In genomic region chr5:44619875-44620610, GRCh38 we compare ENCODE assay signal across 28 cellular contexts.
"Had no signal": no experiment of that assay in that cellular context is flagged by ENCODE, and none has a peak within 500 bp of the region (broad histone marks: within the 10 kb centered on the region; RNA-seq: fewer than 3 reads in every experiment).

No MANE protein-coding gene starts in this region.

- H3K36me3 ChIP-seq: heart left ventricle, suprapubic skin, tibial artery, upper lobe of right lung had no signal

- H3K27ac ChIP-seq: heart left ventricle, parathyroid adenoma, psoas muscle, suprapubic skin, tibial artery, upper lobe of right lung had no signal

- H3K27me3 Mint-ChIP-seq: activated CD4-positive, alpha-beta memory T cell treated with anti-CD3 and anti-CD28 coated beads, Interleukin-2, amount 10 ng/mL, durations not matched to agents 7 days and 5 days; activated CD4-positive, alpha-beta T cell treated with anti-CD3 and anti-CD28 coated beads, Interleukin-2, amount 10 ng/mL, durations not matched to agents 7 days and 5 days; activated T-helper 17 cell treated with anti-CD3 and anti-CD28 coated beads, Interleukin-2, amount 50 U/mL, for 72 hours; central memory CD8-positive, alpha-beta T cell; dendritic cell treated with granulocyte-macrophage colony-stimulating factor and Interleukin-4, amounts not matched to agents 40 ng/mL and 50 ng/mL, for 4 days; memory B cell; stimulated activated naive B cell treated with anti-CD40 and anti-IgM and Interleukin-4, amounts not matched to agents 10 μg/mL and 1 μg/mL and 100 μg/mL, for 72 hours had no signal

- H3K4me3 ChIP-seq: heart left ventricle, psoas muscle, suprapubic skin, tibial artery, upper lobe of right lung had no signal

- H3K4me1 Mint-ChIP-seq: activated CD4-positive, alpha-beta memory T cell treated with anti-CD3 and anti-CD28 coated beads, Interleukin-2, amount 10 ng/mL, durations not matched to agents 7 days and 5 days; activated CD4-positive, alpha-beta T cell treated with anti-CD3 and anti-CD28 coated beads, Interleukin-2, amount 10 ng/mL, durations not matched to agents 7 days and 5 days; activated T-helper 17 cell treated with anti-CD3 and anti-CD28 coated beads, Interleukin-2, amount 50 U/mL, for 72 hours; central memory CD8-positive, alpha-beta T cell; immature natural killer cell; memory B cell; naive thymus-derived CD8-positive, alpha-beta T cell; neural crest cell; stimulated activated naive B cell treated with anti-CD40 and anti-IgM and Interleukin-4, amounts not matched to agents 10 μg/mL and 1 μg/mL and 100 μg/mL, for 72 hours had no signal

- H3K79me2 ChIP-seq: parathyroid adenoma had no signal

- H3K9me3 Mint-ChIP-seq: activated CD4-positive, alpha-beta memory T cell treated with anti-CD3 and anti-CD28 coated beads, Interleukin-2, amount 10 ng/mL, durations not matched to agents 7 days and 5 days; activated T-cell treated with anti-CD3 and anti-CD28 coated beads, Interleukin-2, amount 50 U/mL, for 4 hours; activated T-helper 17 cell treated with anti-CD3 and anti-CD28 coated beads, Interleukin-2, amount 50 U/mL, for 72 hours; central memory CD8-positive, alpha-beta T cell; dendritic cell treated with granulocyte-macrophage colony-stimulating factor and Interleukin-4, amounts not matched to agents 40 ng/mL and 50 ng/mL, for 4 days; memory B cell; neural crest cell had no signal

- H3K9ac ChIP-seq: parathyroid adenoma had no signal

- DNase-seq: activated CD4-positive, alpha-beta memory T cell treated with anti-CD3 and anti-CD28 coated beads, Interleukin-2, amount 10 ng/mL, durations not matched to agents 7 days and 5 days; activated CD4-positive, alpha-beta T cell treated with anti-CD3 and anti-CD28 coated beads, Interleukin-2, amount 10 ng/mL, durations not matched to agents 7 days and 5 days; activated CD4-positive, CD25-positive, alpha-beta regulatory T cell treated with anti-CD3 and anti-CD28 coated beads, Interleukin-2, amount 50 U/mL, for 72 hours; activated gamma-delta T cell treated with Interleukin-2 at 50 U/mL for 16 hours; activated naive CD4-positive, alpha-beta T cell treated with anti-CD3 and anti-CD28 coated beads, Interleukin-2, amount 50 U/mL, for 16 hours; activated T-cell treated with anti-CD3 and anti-CD28 coated beads, Interleukin-2, amount 50 U/mL, for 4 hours; amygdala; erythroblast; foreskin fibroblast; heart left ventricle; hypothalamus; immature natural killer cell; naive thymus-derived CD8-positive, alpha-beta T cell; nucleus accumbens; psoas muscle; stimulated activated CD4-positive, alpha-beta T cell treated with anti-CD3 and anti-CD28 coated beads, Interleukin-15, amount 100 ng/mL, for 24 hours; stimulated activated CD4-positive, alpha-beta T cell treated with anti-CD3 and anti-CD28 coated beads, Interleukin-2, amount 100 ng/mL, for 24 hours; stimulated activated naive B cell treated with anti-CD40 and anti-IgM and Interleukin-4, amounts not matched to agents 10 μg/mL and 1 μg/mL and 100 μg/mL, for 72 hours; T-helper 2 cell; tibial artery; upper lobe of right lung had no signal

- ATAC-seq: activated T-cell treated with anti-CD3 and anti-CD28 coated beads, Interleukin-2, amount 50 U/mL, for 4 hours; activated T-helper 17 cell treated with anti-CD3 and anti-CD28 coated beads, Interleukin-2, amount 50 U/mL, for 72 hours; heart left ventricle; naive thymus-derived CD8-positive, alpha-beta T cell; psoas muscle; stimulated activated naive B cell treated with anti-CD40 and anti-IgM and Interleukin-4, amounts not matched to agents 10 μg/mL and 1 μg/mL and 100 μg/mL, for 72 hours; upper lobe of right lung had no signal

- H3K27me3 ChIP-seq: heart left ventricle, suprapubic skin, tibial artery, upper lobe of right lung had no signal

- H3K27ac Mint-ChIP-seq: activated CD4-positive, alpha-beta memory T cell treated with anti-CD3 and anti-CD28 coated beads, Interleukin-2, amount 10 ng/mL, durations not matched to agents 7 days and 5 days; activated CD4-positive, alpha-beta T cell treated with anti-CD3 and anti-CD28 coated beads, Interleukin-2, amount 10 ng/mL, durations not matched to agents 7 days and 5 days; activated T-helper 17 cell treated with anti-CD3 and anti-CD28 coated beads, Interleukin-2, amount 50 U/mL, for 72 hours; dendritic cell treated with granulocyte-macrophage colony-stimulating factor and Interleukin-4, amounts not matched to agents 40 ng/mL and 50 ng/mL, for 4 days; immature natural killer cell; memory B cell; naive thymus-derived CD8-positive, alpha-beta T cell; stimulated activated naive B cell treated with anti-CD40 and anti-IgM and Interleukin-4, amounts not matched to agents 10 μg/mL and 1 μg/mL and 100 μg/mL, for 72 hours had no signal

- H2AFZ ChIP-seq: parathyroid adenoma had no signal

- H3K4me3 Mint-ChIP-seq: activated CD4-positive, alpha-beta memory T cell treated with anti-CD3 and anti-CD28 coated beads, Interleukin-2, amount 10 ng/mL, durations not matched to agents 7 days and 5 days; activated CD4-positive, alpha-beta T cell treated with anti-CD3 and anti-CD28 coated beads, Interleukin-2, amount 10 ng/mL, durations not matched to agents 7 days and 5 days; activated T-cell treated with anti-CD3 and anti-CD28 coated beads, Interleukin-2, amount 50 U/mL, for 4 hours; activated T-helper 17 cell treated with anti-CD3 and anti-CD28 coated beads, Interleukin-2, amount 50 U/mL, for 72 hours; central memory CD8-positive, alpha-beta T cell; dendritic cell treated with granulocyte-macrophage colony-stimulating factor and Interleukin-4, amounts not matched to agents 40 ng/mL and 50 ng/mL, for 4 days; immature natural killer cell; memory B cell; naive thymus-derived CD8-positive, alpha-beta T cell; neural crest cell; stimulated activated naive B cell treated with anti-CD40 and anti-IgM and Interleukin-4, amounts not matched to agents 10 μg/mL and 1 μg/mL and 100 μg/mL, for 72 hours had no signal

- H3K9me3 ChIP-seq: heart left ventricle, psoas muscle, suprapubic skin, tibial artery, upper lobe of right lung had no signal

- H3K4me1 ChIP-seq: heart left ventricle, parathyroid adenoma, psoas muscle, suprapubic skin, tibial artery, upper lobe of right lung had no signal
